30 cellular contexts compared by ENCODE assay signal in the genomic region with DNA sequence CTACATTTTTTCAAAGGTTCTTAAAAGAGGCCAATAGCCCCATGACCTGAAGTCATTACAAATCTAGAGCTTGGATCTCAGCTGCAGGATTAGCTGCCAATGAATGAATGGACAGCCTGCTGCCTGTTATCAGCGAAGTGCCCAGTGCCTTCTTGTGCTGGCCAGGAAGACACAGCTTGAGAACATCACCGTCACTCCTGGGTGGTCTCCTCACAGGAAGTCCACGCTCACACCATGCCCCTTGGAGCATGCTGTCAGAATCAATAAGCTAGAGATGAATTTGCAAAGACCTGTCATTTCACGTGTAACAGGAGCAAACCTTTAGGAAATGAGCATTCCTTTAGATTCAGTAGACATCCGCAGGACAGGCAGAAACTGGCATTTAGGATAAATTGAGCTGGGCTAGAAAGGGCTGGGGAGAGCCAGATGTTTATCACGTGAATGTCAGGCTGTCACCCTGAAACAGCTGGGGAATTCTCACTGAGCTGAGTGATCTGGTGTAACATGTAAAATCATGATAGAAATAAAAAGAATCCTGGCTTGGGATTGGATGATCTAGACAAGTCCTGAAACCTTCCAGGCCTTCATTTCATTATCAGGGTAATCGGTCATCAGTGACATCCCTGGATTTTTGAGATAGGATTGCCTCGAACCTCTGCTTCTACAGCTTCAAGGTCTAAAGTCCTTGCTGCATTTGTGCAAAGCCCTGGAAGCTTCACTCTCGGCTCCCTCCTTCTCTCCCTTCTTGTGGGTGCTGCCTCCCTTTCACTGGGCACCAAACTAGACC. TPM values are rescaled to one million over a fixed set of nuclear protein-coding genes. Genes with fewer than 3 reads are reported as not detected.
"Had no signal": no experiment of that assay in that cellular context is flagged by ENCODE, and none has a peak within 500 bp of the region (broad histone marks: within the 10 kb centered on the region; RNA-seq: fewer than 3 reads in every experiment).

No MANE protein-coding gene starts in this region.

- H3K9me3 ChIP-seq: thyroid gland, upper lobe of right lung had no signal

- ATAC-seq: left colon; naive thymus-derived CD8-positive, alpha-beta T cell; upper lobe of right lung had no signal

- H3K4me1 ChIP-seq: gastroesophageal sphincter, stomach had no signal

- H3K27ac Mint-ChIP-seq: activated CD4-positive, alpha-beta memory T cell treated with anti-CD3 and anti-CD28 coated beads for 36 hours; activated CD4-positive, alpha-beta T cell treated with anti-CD3 and anti-CD28 coated beads, Interleukin-2, amount 10 ng/mL, durations not matched to agents 24 days and 14 days; activated naive CD4-positive, alpha-beta T cell treated with anti-CD3 and anti-CD28 coated beads for 36 hours; activated naive CD8-positive, alpha-beta T cell treated with anti-CD3 and anti-CD28 coated beads for 36 hours; activated T-helper 1 cell treated with anti-CD3 and anti-CD28 coated beads, Interleukin-12 subunit alpha, Interleukin-12 subunit beta, Interleukin-2, Interleukin-4 antibody, amounts not matched to agents 30 ng/mL and 10 ng/mL and 1 ng/mL, durations not matched to agents 14 hours and 24 hours and 36 hours; stimulated activated effector memory CD8-positive, alpha-beta T cell treated with anti-CD3 and anti-CD28 coated beads, Interleukin-12 subunit alpha, Interleukin-12 subunit beta, amount 100 ng/mL, for 72 hours had no signal

- H3K36me3 Mint-ChIP-seq: activated CD4-positive, alpha-beta memory T cell treated with anti-CD3 and anti-CD28 coated beads for 36 hours; activated naive CD8-positive, alpha-beta T cell treated with anti-CD3 and anti-CD28 coated beads for 36 hours; naive thymus-derived CD8-positive, alpha-beta T cell; stimulated activated effector memory CD8-positive, alpha-beta T cell treated with anti-CD3 and anti-CD28 coated beads, Interleukin-12 subunit alpha, Interleukin-12 subunit beta, amount 100 ng/mL, for 72 hours had no signal

- H3K9me3 Mint-ChIP-seq: activated CD4-positive, alpha-beta memory T cell treated with anti-CD3 and anti-CD28 coated beads for 36 hours; activated CD4-positive, alpha-beta T cell treated with anti-CD3 and anti-CD28 coated beads, Interleukin-2, amount 10 ng/mL, durations not matched to agents 24 days and 14 days; activated naive CD4-positive, alpha-beta T cell treated with anti-CD3 and anti-CD28 coated beads for 36 hours; activated naive CD8-positive, alpha-beta T cell treated with anti-CD3 and anti-CD28 coated beads for 36 hours; activated T-helper 1 cell treated with anti-CD3 and anti-CD28 coated beads, Interleukin-12 subunit alpha, Interleukin-12 subunit beta, Interleukin-2, Interleukin-4 antibody, amounts not matched to agents 30 ng/mL and 10 ng/mL and 1 ng/mL, durations not matched to agents 14 hours and 24 hours and 36 hours; stimulated activated effector memory CD8-positive, alpha-beta T cell treated with anti-CD3 and anti-CD28 coated beads, Interleukin-12 subunit alpha, Interleukin-12 subunit beta, amount 100 ng/mL, for 72 hours had no signal

- H3K27ac ChIP-seq: brain microvascular endothelial cell, gastroesophageal sphincter, stomach, thyroid gland, upper lobe of right lung had no signal

- DNase-seq: activated CD4-positive, alpha-beta memory T cell treated with anti-CD3 and anti-CD28 coated beads for 36 hours; activated CD4-positive, alpha-beta T cell treated with anti-CD3 and anti-CD28 coated beads, Interleukin-2, amount 10 ng/mL, durations not matched to agents 24 days and 14 days; activated CD4-positive, CD25-positive, alpha-beta regulatory T cell treated with anti-CD3 and anti-CD28 coated beads, Interleukin-2, amount 50 U/mL, for 72 hours; activated CD8-positive, alpha-beta memory T cell treated with anti-CD3 and anti-CD28 coated beads, Interleukin-2, amount 50 U/mL, for 4 hours; activated effector memory CD4-positive, alpha-beta T cell treated with anti-CD3 and anti-CD28 coated beads, Interleukin-2, amount 50 U/mL, for 16 hours; activated naive CD4-positive, alpha-beta T cell treated with anti-CD3 and anti-CD28 coated beads for 36 hours; activated naive CD8-positive, alpha-beta T cell treated with anti-CD3 and anti-CD28 coated beads for 36 hours; activated T-cell treated with anti-CD3 and anti-CD28 coated beads, Interleukin-2, amount 50 U/mL, for 1 hour; amniotic stem cell; brain microvascular endothelial cell; central memory CD4-positive, alpha-beta T cell; effector CD8-positive, alpha-beta T cell; hippocampal formation; kidney; left colon; mammary epithelial cell; midbrain; naive thymus-derived CD8-positive, alpha-beta T cell; posterior cingulate gyrus; stimulated activated CD4-positive, alpha-beta T cell treated with anti-CD3 and anti-CD28 coated beads, Interleukin-4, amount 100 ng/mL, for 24 hours; stomach; T-helper 2 cell; thyroid gland; upper lobe of right lung had no signal

- H3K4me3 ChIP-seq: gastroesophageal sphincter, skin epidermis, stomach, thyroid gland, upper lobe of right lung had no signal

- H3K36me3 ChIP-seq: brain microvascular endothelial cell, gastroesophageal sphincter, stomach, thyroid gland, upper lobe of right lung had no signal

- H3K4me3 Mint-ChIP-seq: activated CD4-positive, alpha-beta memory T cell treated with anti-CD3 and anti-CD28 coated beads for 36 hours; activated CD4-positive, alpha-beta T cell treated with anti-CD3 and anti-CD28 coated beads, Interleukin-2, amount 10 ng/mL, durations not matched to agents 24 days and 14 days; activated naive CD4-positive, alpha-beta T cell treated with anti-CD3 and anti-CD28 coated beads for 36 hours; activated naive CD8-positive, alpha-beta T cell treated with anti-CD3 and anti-CD28 coated beads for 36 hours; activated T-helper 1 cell treated with anti-CD3 and anti-CD28 coated beads, Interleukin-12 subunit alpha, Interleukin-12 subunit beta, Interleukin-2, Interleukin-4 antibody, amounts not matched to agents 30 ng/mL and 10 ng/mL and 1 ng/mL, durations not matched to agents 14 hours and 24 hours and 36 hours; naive thymus-derived CD8-positive, alpha-beta T cell; neural crest cell; stimulated activated effector memory CD8-positive, alpha-beta T cell treated with anti-CD3 and anti-CD28 coated beads, Interleukin-12 subunit alpha, Interleukin-12 subunit beta, amount 100 ng/mL, for 72 hours had no signal

- H3K27me3 Mint-ChIP-seq: activated naive CD8-positive, alpha-beta T cell treated with anti-CD3 and anti-CD28 coated beads for 36 hours had no signal

- H3K4me1 Mint-ChIP-seq: activated CD4-positive, alpha-beta T cell treated with anti-CD3 and anti-CD28 coated beads, Interleukin-2, amount 10 ng/mL, durations not matched to agents 24 days and 14 days; naive thymus-derived CD8-positive, alpha-beta T cell; stimulated activated effector memory CD8-positive, alpha-beta T cell treated with anti-CD3 and anti-CD28 coated beads, Interleukin-12 subunit alpha, Interleukin-12 subunit beta, amount 100 ng/mL, for 72 hours had no signal

RNA-seq across cellular contexts. Expression of gene MEDAG, which starts 49.9 kb away (rescaled TPM):
- total RNA-seq: activated CD4-positive, alpha-beta memory T cell treated with anti-CD3 and anti-CD28 coated beads for 36 hours; activated CD4-positive, alpha-beta T cell treated with anti-CD3 and anti-CD28 coated beads, Interleukin-2, amount 10 ng/mL, durations not matched to agents 24 days and 14 days; activated CD8-positive, alpha-beta memory T cell treated with anti-CD3 and anti-CD28 coated beads for 36 hours; activated naive CD4-positive, alpha-beta T cell treated with anti-CD3 and anti-CD28 coated beads for 36 hours; activated naive CD8-positive, alpha-beta T cell treated with anti-CD3 and anti-CD28 coated beads for 36 hours; activated T-helper 1 cell treated with anti-CD3 and anti-CD28 coated beads, Interleukin-12 subunit alpha, Interleukin-12 subunit beta, Interleukin-2, Interleukin-4 antibody, amounts not matched to agents 30 ng/mL and 10 ng/mL and 1 ng/mL, durations not matched to agents 14 hours and 24 hours and 36 hours; naive thymus-derived CD8-positive, alpha-beta T cell; neural crest cell had no signal
- polyA plus RNA-seq: naive thymus-derived CD8-positive, alpha-beta T cell had no signal
